In the genomic region with DNA sequence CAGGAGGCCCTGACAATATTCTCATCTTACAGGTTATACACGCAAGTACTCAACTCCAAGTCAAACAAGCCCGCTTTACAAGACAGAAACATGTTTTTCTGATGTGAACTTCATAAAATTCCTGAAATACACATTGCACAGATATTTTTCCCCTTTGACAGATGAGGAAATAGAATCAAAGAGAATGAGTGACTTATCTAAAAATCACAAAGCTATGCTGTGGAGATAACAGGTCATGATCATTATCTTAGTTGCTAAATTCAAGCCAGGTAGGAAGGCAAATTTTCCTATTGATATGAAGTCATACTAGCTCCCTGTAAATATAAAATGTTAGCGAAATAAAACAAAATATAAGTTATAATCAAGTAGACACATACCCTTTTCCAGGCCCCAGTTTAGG, we compare ENCODE assay signal across 24 cellular contexts. TPM values are rescaled to one million over a fixed set of nuclear protein-coding genes. Genes with fewer than 3 reads are reported as not detected.
DNase-seq lines count a peak whose midpoint lies in the region; ATAC-seq, FAIRE-seq and TF ChIP-seq lines count a peak whose summit lies in the region.
"Had no signal": no experiment of that assay in that cellular context is flagged by ENCODE, and none has a peak within 500 bp of the region (broad histone marks: within the 10 kb centered on the region; RNA-seq: fewer than 3 reads in every experiment).

No MANE protein-coding gene starts in this region.

- no peak overlapping the region for H3K4me3 Mint-ChIP-seq in activated CD4-positive, alpha-beta T cell treated with anti-CD3 and anti-CD28 coated beads for 36 hours
- no peak overlapping the region for H3K4me3 Mint-ChIP-seq in activated naive CD4-positive, alpha-beta T cell treated with anti-CD3 and anti-CD28 coated beads, Interleukin-2, amount 50 U/mL, for 24 hours
- H3K4me3 Mint-ChIP-seq in WTC11: no peak overlapping the region
- H3K4me3 Mint-ChIP-seq: B cell; CD4-positive, CD25-positive, alpha-beta regulatory T cell; CD8-positive, alpha-beta T cell; HFFc6 had no signal

- no peaks in the 10 kb centered on the region for H3K79me1 ChIP-seq in trophoblast cell (ENCODE audit: low read length)

- H2BK5ac ChIP-seq in trophoblast cell (ENCODE audit: low read depth, low read length, poor library complexity): no peak overlapping the region

- H3K9me3 ChIP-seq in trophoblast cell (ENCODE audit: insufficient read depth, low read depth, low read length): no peaks in the 10 kb centered on the region
- no peaks in the 10 kb centered on the region for H3K9me3 ChIP-seq in HepG2 (ENCODE audit: low read length)
- H3K9me3 ChIP-seq: BLaER1, HAP-1 had no signal

- no peak overlapping the region for H3K4me3 ChIP-seq in trophoblast cell (ENCODE audit: low read depth, low read length)
- H3K4me3 ChIP-seq in HepG2 (replicated peaks in 1 of 3; ENCODE audit: insufficient read depth in 1 of 3, low read depth in 2 of 3, low read length in 3 of 3): no peak overlapping the region
- H3K4me3 ChIP-seq: BLaER1, HAP-1 had no signal

- CTCF ChIA-PET in activated CD4-positive, alpha-beta T cell treated with anti-CD3 and anti-CD28 coated beads for 36 hours (lab: Charles Lee): interaction anchor here (1.0 kb wide), 1 partner anchor 25 kb away, joined by 4 read pairs; no protein-coding TSS in a partner anchor
- CTCF ChIA-PET in WTC11 (lab: Charles Lee): no interaction called here
- CTCF ChIA-PET in HepG2 (lab: Yijun Ruan, JAX; ENCODE audit: low intra/inter-chr PET ratio, low total read pairs): no interaction called here

- no peak overlapping the region for H2AK5ac ChIP-seq in trophoblast cell (ENCODE audit: low read length)

- H3K36me3 ChIP-seq in trophoblast cell (ENCODE audit: control insufficient read depth in 1 of 2, insufficient read depth in 2 of 2, low read length in 2 of 2) (peaks cover 23 to 46% of the 10 kb centered on the region in 2 experiments), HepG2 (replicated peaks in 1 of 2; ENCODE audit: control insufficient read depth in 1 of 2, insufficient read depth in 2 of 2, low read length in 2 of 2) (peaks cover 34 to 81% of the 10 kb centered on the region in 2 experiments)

- no peaks in the 10 kb centered on the region for H3K9me3 Mint-ChIP-seq in activated CD4-positive, alpha-beta T cell treated with anti-CD3 and anti-CD28 coated beads for 36 hours (ENCODE audit: low read depth)
- H3K9me3 Mint-ChIP-seq in activated naive CD4-positive, alpha-beta T cell treated with anti-CD3 and anti-CD28 coated beads, Interleukin-2, amount 50 U/mL, for 24 hours: no peaks in the 10 kb centered on the region
- H3K9me3 Mint-ChIP-seq in WTC11: no peaks in the 10 kb centered on the region
- H3K9me3 Mint-ChIP-seq: CD4-positive, CD25-positive, alpha-beta regulatory T cell; CD8-positive, alpha-beta T cell; HFFc6 had no signal

- H4K20me1 ChIP-seq in HepG2 (ENCODE audit: insufficient read depth, low read length): no peaks in the 10 kb centered on the region

- ATAC-seq in activated CD4-positive, alpha-beta T cell treated with anti-CD3 and anti-CD28 coated beads for 36 hours: no peak
- ATAC-seq in WTC11 (no peak), HepG2 (no peak)
- ATAC-seq: CD8-positive, alpha-beta T cell had no signal

- H3K18ac ChIP-seq in trophoblast cell (ENCODE audit: low read length): no peak overlapping the region

- H2BK12ac ChIP-seq in trophoblast cell (ENCODE audit: low read length): no peak overlapping the region

- no TSS peak for BruUV-seq in HepG2 (replicated peaks; lab: Mats Ljungman, UMichigan)

- intact Hi-C loops in activated CD4-positive, alpha-beta T cell treated with anti-CD3 and anti-CD28 coated beads for 36 hours (cut with DNase I, micrococcal nuclease): no loop called here
- intact Hi-C loops in HepG2 (cut with micrococcal nuclease; ENCODE audit: unreplicated experiment): no loop called here

- no peak for FAIRE-seq in HepG2 (lab: Jason Lieb, UNC)
- FAIRE-seq: A204.1, D721Med, G401.6, GM12892, H54 had no signal

- TF ChIP-seq POLR2A in HepG2 (IDR thresholded peaks at IDR 0.05; ENCODE audit: insufficient read depth in 1 of 2, low read depth in 2 of 2, low read length in 2 of 2): no peak

- no peak overlapping the region for H4K91ac ChIP-seq in trophoblast cell (ENCODE audit: low read depth, low read length)

- in situ Hi-C loops in HepG2 (cut with HindIII; ENCODE audit: extremely low pct_ligation_motif_present, low pct_unique_long_range_greater_than_20kb): no loop called here

- H3K27ac ChIP-seq in trophoblast cell (ENCODE audit: low read depth, low read length): no peak overlapping the region
- H3K27ac ChIP-seq in HepG2 (ENCODE audit: extremely low read length, insufficient read depth, low read length): no peak overlapping the region
- H3K27ac ChIP-seq: 22Rv1, BLaER1 had no signal

- no peak for DNase-seq in activated CD4-positive, alpha-beta T cell treated with anti-CD3 and anti-CD28 coated beads for 36 hours
- no peak for DNase-seq in activated CD4-positive, alpha-beta T cell treated with anti-CD3 and anti-CD28 coated beads for 48 hours
- DNase-seq in activated naive CD4-positive, alpha-beta T cell (lab: John Stamatoyannopoulos, UW): no peak
- DNase-seq in WTC11 (ENCODE audit: low spot score) (no peak), trophoblast cell (peak; percentile 42 to 94), EL (no peak), HepG2 (ENCODE audit: low spot score) (no peak)
- DNase-seq: CD4-positive, CD25-positive, alpha-beta regulatory T cell; CD8-positive, alpha-beta T cell; DMS 273 treated with DMSO at 0.1 percent for 48 hours; DMS53; DMS79 treated with DMSO at 0.1 percent for 48 hours; GOT3; HFFc6 had no signal

- H3K9ac ChIP-seq in trophoblast cell (ENCODE audit: low read length): no peak overlapping the region
- no peak overlapping the region for H3K9ac ChIP-seq in HepG2 (ENCODE audit: insufficient read depth, low read depth, low read length)
- H3K9ac ChIP-seq: BLaER1 had no signal

- H3K36me3 Mint-ChIP-seq in activated CD4-positive, alpha-beta T cell treated with anti-CD3 and anti-CD28 coated beads for 36 hours (ENCODE audit: low read depth): peaks cover 60% of the 10 kb centered on the region
- H3K36me3 Mint-ChIP-seq in activated naive CD4-positive, alpha-beta T cell treated with anti-CD3 and anti-CD28 coated beads, Interleukin-2, amount 50 U/mL, for 24 hours: peaks cover 35% of the 10 kb centered on the region
- peaks cover 74% of the 10 kb centered on the region for H3K36me3 Mint-ChIP-seq in WTC11

- no peak for TF ChIP-seq EP300 in HepG2 (IDR thresholded peaks at IDR 0.05; ENCODE audit: low read depth in 2 of 2, low read length in 2 of 2)
- no peak for TF ChIP-seq EP300 in HepG2 (CRISPR knock-in tag; IDR thresholded peaks at IDR 0.05; ENCODE audit: borderline replicate concordance)

- no peaks in the 10 kb centered on the region for H3K4me1 ChIP-seq in trophoblast cell (ENCODE audit: control insufficient read depth in 1 of 2, insufficient read depth in 2 of 2, low read length in 2 of 2)
- H3K4me1 ChIP-seq in HepG2 (ENCODE audit: insufficient read depth, low read length): no peaks in the 10 kb centered on the region
- H3K4me1 ChIP-seq: BLaER1, HAP-1 had no signal

- no peak overlapping the region for H4K8ac ChIP-seq in trophoblast cell (ENCODE audit: low read depth, low read length)

- no peak for TF ChIP-seq RAD21 in HepG2 (CRISPR knock-in tag; IDR thresholded peaks at IDR 0.05)

- H4K12ac ChIP-seq in trophoblast cell (ENCODE audit: low read depth, low read length): no peak overlapping the region

- peaks cover 10% of the 10 kb centered on the region for H3K4me1 Mint-ChIP-seq in activated CD4-positive, alpha-beta T cell treated with anti-CD3 and anti-CD28 coated beads for 36 hours
- peaks cover under 1% of the 10 kb centered on the region for H3K4me1 Mint-ChIP-seq in activated naive CD4-positive, alpha-beta T cell treated with anti-CD3 and anti-CD28 coated beads, Interleukin-2, amount 50 U/mL, for 24 hours
- peaks cover 13% of the 10 kb centered on the region for H3K4me1 Mint-ChIP-seq in WTC11
- H3K4me1 Mint-ChIP-seq: B cell had no signal

- H3K14ac ChIP-seq in trophoblast cell (ENCODE audit: low read length): no peak overlapping the region

- H3K4me2 ChIP-seq in trophoblast cell (ENCODE audit: low read length) (no peak overlapping the region), HepG2 (ENCODE audit: low read depth, low read length) (no peak overlapping the region)
- H3K4me2 ChIP-seq: BLaER1 had no signal

- no peaks in the 10 kb centered on the region for H3K27me3 Mint-ChIP-seq in activated CD4-positive, alpha-beta T cell treated with anti-CD3 and anti-CD28 coated beads for 36 hours
- no peaks in the 10 kb centered on the region for H3K27me3 Mint-ChIP-seq in activated naive CD4-positive, alpha-beta T cell treated with anti-CD3 and anti-CD28 coated beads, Interleukin-2, amount 50 U/mL, for 24 hours
- H3K27me3 Mint-ChIP-seq in WTC11 (ENCODE audit: low read depth): no peaks in the 10 kb centered on the region
- H3K27me3 Mint-ChIP-seq: B cell; CD4-positive, CD25-positive, alpha-beta regulatory T cell had no signal

- POLR2A ChIA-PET in activated CD4-positive, alpha-beta T cell treated with anti-CD3 and anti-CD28 coated beads for 36 hours (lab: Charles Lee): no interaction called here
- POLR2A ChIA-PET in WTC11 (lab: Charles Lee) (no interaction called here), HepG2 (lab: Yijun Ruan, JAX) (no interaction called here)

- H3K27me3 ChIP-seq in trophoblast cell (ENCODE audit: insufficient read depth, low read length): no peaks in the 10 kb centered on the region
- H3K27me3 ChIP-seq in HepG2 (ENCODE audit: control insufficient read depth in 1 of 2, insufficient read depth in 2 of 2, low read length in 2 of 2): no peaks in the 10 kb centered on the region
- H3K27me3 ChIP-seq: BLaER1 had no signal

- WGBS in trophoblast cell (ENCODE audit: extremely low coverage, insufficient coverage, insufficient read length): no CpG with 5 or more reads among the region's 3 CpGs
- WGBS in HepG2 (ENCODE audit: low lambda C conversion rate): 100% methylated on average over 3 of the region's 3 CpGs

- H3K27ac Mint-ChIP-seq in activated CD4-positive, alpha-beta T cell treated with anti-CD3 and anti-CD28 coated beads for 36 hours: peak overlapping the region; percentile 39
- peak overlapping the region; percentile 30 for H3K27ac Mint-ChIP-seq in activated naive CD4-positive, alpha-beta T cell treated with anti-CD3 and anti-CD28 coated beads, Interleukin-2, amount 50 U/mL, for 24 hours
- peak overlapping the region; percentile 24; the same call in 1 of the 2 replicates for H3K27ac Mint-ChIP-seq in WTC11
- H3K27ac Mint-ChIP-seq: B cell; CD8-positive, alpha-beta T cell; HFFc6 had no signal

- TF ChIP-seq CTCF in WTC11 (IDR thresholded peaks at IDR 0.05) (no peak), HepG2 (CRISPR knock-in tag; IDR thresholded peaks at IDR 0.05) (no peak)

- H2AFZ ChIP-seq in trophoblast cell (ENCODE audit: insufficient read depth, low read length, poor library complexity) (no peak overlapping the region), HepG2 (ENCODE audit: low read length) (no peak overlapping the region)

- H3K4ac ChIP-seq in trophoblast cell (ENCODE audit: low read depth, low read length): no peak overlapping the region

- H3K79me2 ChIP-seq in trophoblast cell (ENCODE audit: control insufficient read depth, insufficient read depth, low read length, poor library complexity): no peaks in the 10 kb centered on the region
- H3K79me2 ChIP-seq in HepG2 (ENCODE audit: insufficient read depth, low read length): no peaks in the 10 kb centered on the region

- no peak overlapping the region for H2BK120ac ChIP-seq in trophoblast cell (ENCODE audit: insufficient read depth, low read length, poor library complexity)

- H3K23ac ChIP-seq in trophoblast cell (ENCODE audit: low read length): no peak overlapping the region

RNA-seq across cellular contexts. Expression of a gene that starts 18.3 kb away (rescaled TPM):
- 100 to 1,000 TPM; 117 to 147 TPM for total RNA-seq in activated CD4-positive, alpha-beta T cell treated with anti-CD3 and anti-CD28 coated beads for 36 hours
- total RNA-seq in WTC11 (2021) (127 to 179 TPM (median 136 TPM) in 3 replicates), HepG2 (2016; rRNA removed; fragmentation: Illumina TruSeq; extraction: Trizol) (59.1 and 66.2 TPM in 2 replicates)
- 41.6 and 42.4 TPM in 2 replicates for polyA plus RNA-seq in trophoblast cell (2013)
- 17.7 and 18.4 TPM in 2 replicates for total RNA-seq in HepG2 (2016; cell fraction: cytosol; rRNA removed; fragmentation: Illumina TruSeq; extraction: Trizol; ENCODE audit: low read depth)
- total RNA-seq in HepG2 (2016; cell fraction: insoluble cytoplasmic fraction; rRNA removed; fragmentation: Illumina TruSeq; extraction: Trizol): 53.6 and 64.6 TPM in 2 replicates
- 19.8 and 23.1 TPM in 2 replicates for total RNA-seq in HepG2 (2016; cell fraction: membrane; rRNA removed; fragmentation: Illumina TruSeq; extraction: Trizol)
- total RNA-seq in HepG2 (2016; cell fraction: nucleus; rRNA removed; fragmentation: Illumina TruSeq; extraction: Trizol): 105 and 127 TPM in 2 replicates
- polyA plus RNA-seq in HepG2 (2011; rRNA removed): 106 and 137 TPM in 2 replicates
- 67.5 and 69.8 TPM in 2 replicates for polyA plus RNA-seq in HepG2 (2011; cell fraction: cytosol; rRNA removed)
- 915 and 1,017 TPM in 2 replicates for polyA plus RNA-seq in HepG2 (2011; cell fraction: nucleus; rRNA removed)
- polyA plus RNA-seq in HepG2 (2012): 113 and 180 TPM in 2 replicates
- 6.1 and 6.6 TPM in 2 replicates for polyA plus RNA-seq in HepG2 (2016; cell fraction: cytosol; fragmentation: Illumina TruSeq; extraction: Trizol; ENCODE audit: low read depth)
- polyA plus RNA-seq in HepG2 (2016; cell fraction: insoluble cytoplasmic fraction; fragmentation: Illumina TruSeq; extraction: Trizol; ENCODE audit: low read depth): 42.9 and 62.8 TPM in 2 replicates
- 9.9 and 10.5 TPM in 2 replicates for polyA plus RNA-seq in HepG2 (2016; cell fraction: membrane; fragmentation: Illumina TruSeq; extraction: Trizol; ENCODE audit: low read depth)
- 262 and 285 TPM in 2 replicates for polyA plus RNA-seq in HepG2 (2016; cell fraction: nucleus; fragmentation: Illumina TruSeq; extraction: Trizol; ENCODE audit: insufficient read depth, low read depth)
- polyA minus RNA-seq in HepG2 (2011; rRNA and poly(A)+ RNA removed; ENCODE audit: low replicate concordance): 142 and 234 TPM in 2 replicates
- polyA minus RNA-seq in HepG2 (2011; cell fraction: cytosol; rRNA and poly(A)+ RNA removed): 82.8 and 97.7 TPM in 2 replicates
- polyA minus RNA-seq in HepG2 (2011; cell fraction: nucleus; rRNA and poly(A)+ RNA removed): 335 and 414 TPM in 2 replicates

RNA-seq across cellular contexts. Expression of a gene that starts 59.5 kb away (rescaled TPM):
- total RNA-seq in activated CD4-positive, alpha-beta T cell treated with anti-CD3 and anti-CD28 coated beads for 36 hours: 10 to 100 TPM; 45.0 to 59.0 TPM
- total RNA-seq in WTC11 (2021): 46.5 to 53.5 TPM (median 48.6 TPM) in 3 replicates
- polyA plus RNA-seq in trophoblast cell (2013): 43.1 and 47.2 TPM in 2 replicates
- 22.1 and 61.3 TPM in 2 replicates for total RNA-seq in HepG2 (2016; rRNA removed; fragmentation: Illumina TruSeq; extraction: Trizol)
- total RNA-seq in HepG2 (2016; cell fraction: cytosol; rRNA removed; fragmentation: Illumina TruSeq; extraction: Trizol; ENCODE audit: low read depth): 10.9 and 11.1 TPM in 2 replicates
- total RNA-seq in HepG2 (2016; cell fraction: insoluble cytoplasmic fraction; rRNA removed; fragmentation: Illumina TruSeq; extraction: Trizol): 19.7 and 63.8 TPM in 2 replicates
- 9.9 and 11.1 TPM in 2 replicates for total RNA-seq in HepG2 (2016; cell fraction: membrane; rRNA removed; fragmentation: Illumina TruSeq; extraction: Trizol)
- 63.2 and 69.4 TPM in 2 replicates for total RNA-seq in HepG2 (2016; cell fraction: nucleus; rRNA removed; fragmentation: Illumina TruSeq; extraction: Trizol)
- 38.0 and 41.8 TPM in 2 replicates for polyA plus RNA-seq in HepG2 (2011; rRNA removed)
- 25.5 and 33.1 TPM in 2 replicates for polyA plus RNA-seq in HepG2 (2011; cell fraction: cytosol; rRNA removed)
- 95.2 and 109 TPM in 2 replicates for polyA plus RNA-seq in HepG2 (2011; cell fraction: nucleus; rRNA removed)
- polyA plus RNA-seq in HepG2 (2012): 43.3 and 52.6 TPM in 2 replicates
- 2.6 and 3.2 TPM in 2 replicates for polyA plus RNA-seq in HepG2 (2016; cell fraction: cytosol; fragmentation: Illumina TruSeq; extraction: Trizol; ENCODE audit: low read depth)
- polyA plus RNA-seq in HepG2 (2016; cell fraction: insoluble cytoplasmic fraction; fragmentation: Illumina TruSeq; extraction: Trizol; ENCODE audit: low read depth): 16.4 and 18.7 TPM in 2 replicates
- polyA plus RNA-seq in HepG2 (2016; cell fraction: membrane; fragmentation: Illumina TruSeq; extraction: Trizol; ENCODE audit: low read depth): 3.9 and 5.8 TPM in 2 replicates
- polyA plus RNA-seq in HepG2 (2016; cell fraction: nucleus; fragmentation: Illumina TruSeq; extraction: Trizol; ENCODE audit: insufficient read depth, low read depth): 85.8 and 96.2 TPM in 2 replicates
- 58.6 and 79.4 TPM in 2 replicates for polyA minus RNA-seq in HepG2 (2011; rRNA and poly(A)+ RNA removed; ENCODE audit: low replicate concordance)
- 32.4 and 33.9 TPM in 2 replicates for polyA minus RNA-seq in HepG2 (2011; cell fraction: cytosol; rRNA and poly(A)+ RNA removed)
- 40.7 and 45.0 TPM in 2 replicates for polyA minus RNA-seq in HepG2 (2011; cell fraction: nucleus; rRNA and poly(A)+ RNA removed)

RNA-seq across cellular contexts. Expression of a gene that starts 59.8 kb away (rescaled TPM):
- total RNA-seq in activated CD4-positive, alpha-beta T cell treated with anti-CD3 and anti-CD28 coated beads for 36 hours: 10 to 100 TPM; 82.6 to 95.0 TPM
- total RNA-seq in WTC11 (2021) (40.9 to 54.6 TPM (median 43.0 TPM) in 3 replicates), HepG2 (2016; rRNA removed; fragmentation: Illumina TruSeq; extraction: Trizol) (59.2 and 63.3 TPM in 2 replicates)
- 19.2 and 20.3 TPM in 2 replicates for polyA plus RNA-seq in trophoblast cell (2013)
- 13.9 and 15.0 TPM in 2 replicates for total RNA-seq in HepG2 (2016; cell fraction: cytosol; rRNA removed; fragmentation: Illumina TruSeq; extraction: Trizol; ENCODE audit: low read depth)
- total RNA-seq in HepG2 (2016; cell fraction: insoluble cytoplasmic fraction; rRNA removed; fragmentation: Illumina TruSeq; extraction: Trizol): 60.4 and 64.9 TPM in 2 replicates
- total RNA-seq in HepG2 (2016; cell fraction: membrane; rRNA removed; fragmentation: Illumina TruSeq; extraction: Trizol): 28.3 and 30.7 TPM in 2 replicates
- total RNA-seq in HepG2 (2016; cell fraction: nucleus; rRNA removed; fragmentation: Illumina TruSeq; extraction: Trizol): 33.6 and 42.6 TPM in 2 replicates
- polyA plus RNA-seq in HepG2 (2011; rRNA removed): 26.9 and 28.1 TPM in 2 replicates
- polyA plus RNA-seq in HepG2 (2011; cell fraction: cytosol; rRNA removed): 30.3 and 30.6 TPM in 2 replicates
- polyA plus RNA-seq in HepG2 (2011; cell fraction: nucleus; rRNA removed): 14.7 TPM in 2 replicates
- 25.4 and 26.7 TPM in 2 replicates for polyA plus RNA-seq in HepG2 (2012)
- 13.0 and 14.1 TPM in 2 replicates for polyA plus RNA-seq in HepG2 (2016; cell fraction: cytosol; fragmentation: Illumina TruSeq; extraction: Trizol; ENCODE audit: low read depth)
- polyA plus RNA-seq in HepG2 (2016; cell fraction: insoluble cytoplasmic fraction; fragmentation: Illumina TruSeq; extraction: Trizol; ENCODE audit: low read depth): 66.0 and 67.8 TPM in 2 replicates
- polyA plus RNA-seq in HepG2 (2016; cell fraction: membrane; fragmentation: Illumina TruSeq; extraction: Trizol; ENCODE audit: low read depth): 18.8 and 20.4 TPM in 2 replicates
- polyA plus RNA-seq in HepG2 (2016; cell fraction: nucleus; fragmentation: Illumina TruSeq; extraction: Trizol; ENCODE audit: insufficient read depth, low read depth): 58.4 and 65.8 TPM in 2 replicates
- polyA minus RNA-seq in HepG2 (2011; rRNA and poly(A)+ RNA removed; ENCODE audit: low replicate concordance): 24.1 and 67.1 TPM in 2 replicates
- polyA minus RNA-seq in HepG2 (2011; cell fraction: cytosol; rRNA and poly(A)+ RNA removed): 7.8 TPM in 2 replicates
- polyA minus RNA-seq in HepG2 (2011; cell fraction: nucleus; rRNA and poly(A)+ RNA removed): 16.9 and 21.1 TPM in 2 replicates

Comparison
In these comparisons a context has a peak if more than half of its experiments do, and no peak if none do; other contexts are left out.
1. DNase-seq: peak in trophoblast cell (2 of 2); none in activated CD4-positive, alpha-beta T cell treated with anti-CD3 and anti-CD28 coated beads for 36 hours (single experiment), activated CD4-positive, alpha-beta T cell treated with anti-CD3 and anti-CD28 coated beads for 48 hours (single experiment), activated naive CD4-positive, alpha-beta T cell (0 of 4), WTC11 (single experiment), EL (single experiment) and HepG2 (single experiment).
2. Peak in every context shown above with its lines, with median percentiles within 50 percentile points of each other: H3K27ac Mint-ChIP-seq.